In the genomic region with DNA sequence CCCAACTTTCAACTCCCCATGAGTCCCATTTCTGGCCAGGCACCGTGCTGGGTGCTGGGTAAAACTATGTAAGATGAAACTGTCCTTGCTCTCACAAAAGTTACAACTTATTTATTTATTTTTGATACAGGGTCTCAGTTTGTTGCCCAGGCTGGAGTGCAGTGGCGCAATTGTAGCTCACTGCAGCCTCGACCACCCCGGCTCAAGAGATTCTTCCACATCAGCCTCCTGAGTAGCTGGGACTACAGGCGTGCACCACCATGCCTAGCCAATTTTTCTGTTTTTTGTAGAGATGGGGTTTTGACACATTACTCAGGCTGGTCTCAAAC, we compare ENCODE assay signal across 1 cellular context.
TF ChIP-seq lines count a peak whose summit lies in the region.

No MANE protein-coding gene starts in this region.

TF ChIP-seq in neural cell, 6 proteins besides CTCF, POLR2A, EP300 and RAD21 (continued from another document):
- TF ChIP-seq SMC3 (conservative IDR thresholded peaks at IDR 0.05; ENCODE audit: poor library complexity) (no peak), EZH2 (IDR thresholded peaks at IDR 0.05; ENCODE audit: borderline replicate concordance, insufficient read depth, low read length, poor library complexity, severe bottlenecking) (no peak)
